8 cellular contexts compared by ENCODE assay signal in the genomic region with DNA sequence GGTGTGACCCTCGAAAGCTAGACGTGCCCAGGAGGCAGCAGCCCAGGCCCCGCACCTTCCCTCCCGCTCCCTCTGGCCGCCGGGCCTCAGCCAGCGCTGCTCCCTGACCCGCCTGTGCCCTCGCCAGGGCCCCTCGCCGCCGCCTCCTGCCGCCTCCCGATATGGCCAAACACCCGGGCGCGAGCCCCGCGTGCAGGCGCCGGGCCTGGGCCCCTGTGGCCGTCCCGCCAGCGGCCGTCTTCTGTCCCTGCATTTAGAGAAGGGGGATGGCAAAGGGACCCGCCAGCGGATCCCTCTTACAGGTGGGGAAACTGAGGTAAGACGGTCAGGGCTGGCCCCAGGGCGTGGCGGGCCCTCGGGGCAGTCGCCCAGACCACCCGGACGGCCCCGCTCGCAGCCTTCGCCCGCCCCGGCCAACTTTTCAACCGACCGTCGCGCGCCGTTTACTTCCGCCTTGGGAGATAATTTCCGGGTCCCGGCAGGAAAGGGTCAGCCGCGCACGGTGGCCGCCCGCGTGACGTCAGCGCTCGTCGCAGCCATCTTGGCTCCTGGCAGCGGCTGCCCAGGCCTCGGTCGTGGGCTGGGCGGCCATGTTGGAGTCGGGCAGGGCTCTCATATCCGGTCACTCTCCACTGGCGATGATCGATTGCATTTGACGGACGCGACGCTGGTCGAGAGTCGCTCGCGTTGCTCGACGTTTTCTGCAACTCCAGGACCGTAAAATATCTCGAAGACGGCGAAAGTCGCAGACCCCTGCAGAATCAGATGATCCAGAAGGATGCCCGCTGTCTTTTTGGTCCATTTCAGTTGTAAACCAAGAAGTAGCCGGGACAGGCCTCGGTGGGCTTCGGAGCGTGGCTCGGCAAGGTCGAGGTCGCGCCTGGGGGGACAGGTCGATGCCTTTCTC. TPM values are rescaled to one million over a fixed set of nuclear protein-coding genes. Genes with fewer than 3 reads are reported as not detected.
DNase-seq lines count a peak whose midpoint lies in the region; ATAC-seq and TF ChIP-seq lines count a peak whose summit lies in the region.

No MANE protein-coding gene starts in this region.

- peak overlapping the region; percentile 95 to 100 (median 98) for H3K4me3 Mint-ChIP-seq in brain

- DNase-seq in NCI-H2029 (lab: John Stamatoyannopoulos, UW), result peak; percentile 89
- peak; percentile 94 for DNase-seq in UCSD-AML1 (lab: John Stamatoyannopoulos, UW; ENCODE audit: unreplicated experiment)
- peak; percentile 58 to 81 for DNase-seq in gastrocnemius medialis
- DNase-seq in cortex of kidney (lab: John Stamatoyannopoulos, UW), result no peak

- peaks cover 19% of the 10 kb centered on the region for H3K36me3 Mint-ChIP-seq in brain

- no peaks in the 10 kb centered on the region for H3K36me3 ChIP-seq in gastrocnemius medialis

- H3K4me1 Mint-ChIP-seq in brain, result peaks cover 16% of the 10 kb centered on the region

- in situ Hi-C loops in gastrocnemius medialis (cut with MboI; ENCODE audit: low sequenced_read_pairs in 4 of 4), result loop anchor here in 1 of 4 donors (25.0 kb wide), 1 partner anchor 255 kb away; the partner anchor contains the start of gene SSTR5

- TF ChIP-seq POLR2A in gastrocnemius medialis (IDR thresholded peaks at IDR 0.05), result peak; percentile 41 to 42

- H3K27ac Mint-ChIP-seq in brain, result peak overlapping the region; percentile 90 to 99 (median 99)

- H3K9me3 Mint-ChIP-seq in brain, result peaks cover 6 to 31% (median 17%) of the 10 kb centered on the region in 5 experiments

- H3K27me3 Mint-ChIP-seq in brain, result peaks cover 8% of the 10 kb centered on the region

- peak overlapping the region; percentile 74 to 87 (median 78) for H3K27ac ChIP-seq in gastrocnemius medialis

- H3K27me3 ChIP-seq in gastrocnemius medialis, result peaks cover 23 to 40% (median 38%) of the 10 kb centered on the region in 3 donors

- H3K4me3 ChIP-seq in iPS-11a (ENCODE audit: low read depth, low read length) (peak overlapping the region; percentile 51), gastrocnemius medialis (peak overlapping the region; percentile 62 to 74 (median 66))

- peak; percentile 93 for ATAC-seq in GM18498 (IDR thresholded peaks at IDR 0.05; ENCODE audit: unreplicated experiment)
- peak; percentile 91 for ATAC-seq in HG02885 (IDR thresholded peaks at IDR 0.05; ENCODE audit: poor library complexity, unreplicated experiment)
- peak; percentile 73 to 88 for ATAC-seq in gastrocnemius medialis

- TF ChIP-seq CTCF in brain (conservative IDR thresholded peaks at IDR 0.05) (no peak), gastrocnemius medialis (IDR thresholded peaks at IDR 0.05 in 4 of 5, conservative IDR thresholded peaks at IDR 0.05 in 1 of 5) (no peak)

- intact Hi-C loops in gastrocnemius medialis (cut with DNase I; ENCODE audit: low total_unique reads), result loop anchor here (1.0 kb wide), 1 partner anchor 19 kb away; the partner anchor contains the start of genes CHTF18 and RPUSD1

- H3K4me1 ChIP-seq in gastrocnemius medialis, result no peaks in the 10 kb centered on the region

- no peaks in the 10 kb centered on the region for H3K9me3 ChIP-seq in gastrocnemius medialis

RNA-seq across cellular contexts. Expression of gene GNG13, which starts 7.1 kb away (rescaled TPM):
- polyA plus RNA-seq in brain (ENCODE audit: insufficient read depth, low read depth, low replicate concordance), result 3.6 TPM
- not detected for total RNA-seq in gastrocnemius medialis

RNA-seq across cellular contexts. Expression of gene CHTF18, which starts 19.2 kb away (rescaled TPM):
- polyA plus RNA-seq in brain (ENCODE audit: insufficient read depth, low read depth, low replicate concordance), result 19.2 TPM
- total RNA-seq in gastrocnemius medialis, result 1 to 10 TPM in 2 of 4 donors, under 1 TPM in 2; 0.44 to 5.8 (median 3.1) TPM

RNA-seq across cellular contexts. Expression of gene RPUSD1, which starts 19.4 kb away (rescaled TPM):
- 29.5 TPM for polyA plus RNA-seq in brain (ENCODE audit: insufficient read depth, low read depth, low replicate concordance)
- total RNA-seq in gastrocnemius medialis, result 10 to 100 TPM in 2 of 4 donors, 1 to 10 TPM in 2; 7.8 to 23.8 (median 15.2) TPM

RNA-seq across cellular contexts. Expression of gene MSLN, which starts 47.1 kb away (rescaled TPM):
- 0.63 TPM for polyA plus RNA-seq in brain (ENCODE audit: insufficient read depth, low read depth, low replicate concordance)
- not detected for total RNA-seq in gastrocnemius medialis
